ENCODE assay signal across 13 cellular contexts in genomic region chr3:9930804-9931418, GRCh38. TPM values are rescaled to one million over a fixed set of nuclear protein-coding genes. Genes with fewer than 3 reads are reported as not detected.
DNase-seq lines count a peak whose midpoint lies in the region; ATAC-seq, FAIRE-seq and TF ChIP-seq lines count a peak whose summit lies in the region.
"Had no signal": no experiment of that assay in that cellular context is flagged by ENCODE, and none has a peak within 500 bp of the region (broad histone marks: within the 10 kb centered on the region; RNA-seq: fewer than 3 reads in every experiment).

No MANE protein-coding gene starts in this region.

- H3K4me2 ChIP-seq in A549 (no peak overlapping the region), OCI-LY3 (ENCODE audit: low read length) (no peak overlapping the region)

- POLR2A ChIA-PET in A549 (lab: Yijun Ruan, JAX): interaction anchor here (0.7 kb wide), 1 partner anchor 176 kb away, joined by 3 read pairs; no protein-coding TSS in a partner anchor

- H3K27me3 ChIP-seq in OCI-LY3 (ENCODE audit: low read depth, low read length): peaks cover 3% of the 10 kb centered on the region; the same call in 1 of the 2 replicates

- H3K4me3 ChIP-seq in A549 (no peak overlapping the region), OCI-LY3 (ENCODE audit: low read length) (no peak overlapping the region), cardiac fibroblast (replicated peaks in 1 of 2; ENCODE audit: low read depth in 2 of 2, low read length in 2 of 2) (no peak overlapping the region)
- H3K4me3 ChIP-seq: HAP-1 had no signal

- 89% methylated on average over 4 of the region's 4 CpGs for WGBS in A549 (ENCODE audit: missing lambda C conversion rate)

- TF ChIP-seq RAD21 in A549 (conservative IDR thresholded peaks at IDR 0.05 in 1 of 2, IDR thresholded peaks at IDR 0.05 in 1 of 2): 0 out of 5 replicates have a peak, but pooled peaks have one; percentile 10 to 13

- H3K27ac ChIP-seq in A549 (no peak overlapping the region), OCI-LY3 (ENCODE audit: low read length) (no peak overlapping the region)

- FAIRE-seq in A549 (lab: Jason Lieb, UNC) (no peak), GM19239 (lab: Jason Lieb, UNC) (no peak)
- FAIRE-seq: RCC 7860 had no signal

- 0 out of 3 replicates have a peak, but pooled peaks cover 5% of the 10 kb centered on the region for H3K9me3 ChIP-seq in A549
- no peaks in the 10 kb centered on the region for H3K9me3 ChIP-seq in OCI-LY3 (ENCODE audit: insufficient read depth, low read length)
- H3K9me3 ChIP-seq: HAP-1 had no signal

- TF ChIP-seq EP300 in A549 (IDR thresholded peaks at IDR 0.05): no peak

- no peak for ATAC-seq in A549
- ATAC-seq in HG02885 (IDR thresholded peaks at IDR 0.05; ENCODE audit: poor library complexity, unreplicated experiment): no peak
- ATAC-seq in HG02798 (IDR thresholded peaks at IDR 0.05; ENCODE audit: poor library complexity, unreplicated experiment): no peak

- H3K79me2 ChIP-seq in OCI-LY3 (ENCODE audit: low read length): peaks cover 11% of the 10 kb centered on the region

- H2AFZ ChIP-seq in OCI-LY3 (ENCODE audit: low read depth, low read length): no peak overlapping the region

- TF ChIP-seq POLR2A in A549 (IDR thresholded peaks at IDR 0.05; ENCODE audit: low read length): no peak

- DNase-seq in A549 (ENCODE audit: low read depth in 1 of 2, low spot score in 1 of 2): no peak
- peak; percentile 20 for DNase-seq in GDM1 (lab: John Stamatoyannopoulos, UW)
- DNase-seq in cardiac fibroblast (ENCODE audit: low read depth in 2 of 2): peak; percentile 28 to 45
- DNase-seq in NCI-H345 treated with DMSO at 0.1 percent for 48 hours (lab: John Stamatoyannopoulos, UW; ENCODE audit: unreplicated experiment): no peak
- DNase-seq in GM19239 (ENCODE audit: insufficient read length, low spot score): no peak
- DNase-seq: activated CD8-positive, alpha-beta memory T cell treated with anti-CD3 and anti-CD28 coated beads for 24 hours; NCI-H1694; stimulated activated CD4-positive, alpha-beta T cell treated with anti-CD3 and anti-CD28 coated beads, Interleukin-2, amount 100 ng/mL, for 48 hours had no signal

- H4K20me1 ChIP-seq in OCI-LY3 (ENCODE audit: insufficient read depth, low read length): no peaks in the 10 kb centered on the region

- H3K9ac ChIP-seq in OCI-LY3 (ENCODE audit: low read length): no peak overlapping the region

- TF ChIP-seq CTCF in A549 (IDR thresholded peaks at IDR 0.05): no peak
- TF ChIP-seq CTCF in OCI-LY3 (IDR thresholded peaks at IDR 0.05; ENCODE audit: low read depth, low read length): peak; percentile 53
- peak; percentile 21 for TF ChIP-seq CTCF in cardiac fibroblast (IDR thresholded peaks at IDR 0.05; ENCODE audit: low read depth, low read length)

- peaks cover 17% of the 10 kb centered on the region for H3K4me1 ChIP-seq in A549
- H3K4me1 ChIP-seq in OCI-LY3 (ENCODE audit: low read length): peaks cover 12% of the 10 kb centered on the region

- CTCF ChIA-PET in A549 (lab: Yijun Ruan, JAX): interaction anchor here (0.6 to 8.6 kb wide), 13 partner anchors 10 to 808 kb away, joined by 3 to 146 read pairs (median 9); partner anchors contain the start of genes IL17RC, IL17RE and RPUSD3

- no peaks in the 10 kb centered on the region for H3K36me3 ChIP-seq in OCI-LY3 (replicated peaks; ENCODE audit: low read depth, low read length)
- H3K36me3 ChIP-seq: HAP-1 had no signal

TF ChIP-seq in A549, 52 proteins besides CTCF, POLR2A, EP300 and RAD21:
- TF ChIP-seq BCL3 (IDR thresholded peaks at IDR 0.05) (no peak), SREBF2 (IDR thresholded peaks at IDR 0.05) (no peak), EHF (CRISPR knock-in tag; IDR thresholded peaks at IDR 0.05) (no peak), RCOR1 (IDR thresholded peaks at IDR 0.05; ENCODE audit: low read depth, low read length) (no peak), FOXS1 (CRISPR knock-in tag; IDR thresholded peaks at IDR 0.05) (no peak), ZSCAN20 (CRISPR knock-in tag; IDR thresholded peaks at IDR 0.05) (no peak), HDAC2 (IDR thresholded peaks at IDR 0.05) (no peak), HMGXB4 (CRISPR knock-in tag; IDR thresholded peaks at IDR 0.05; ENCODE audit: borderline replicate concordance) (no peak), GATA3 (IDR thresholded peaks at IDR 0.05; ENCODE audit: borderline replicate concordance) (no peak), CBX2 (IDR thresholded peaks at IDR 0.05; ENCODE audit: borderline replicate concordance, low read depth) (no peak), KDM1A (IDR thresholded peaks at IDR 0.05; ENCODE audit: low read depth) (no peak)

RNA-seq across cellular contexts. Expression of gene CRELD1, which starts 2.7 kb away (rescaled TPM):
- polyA plus RNA-seq in A549 (2011; rRNA removed) (13.1 and 13.9 TPM in 2 replicates), A549 (2017; fragmentation: RNase III; extraction: RNeasy Plus Mini Kit Qiagen cat#74134 plus additional on column Dnase treatment) (9.8 to 13.6 TPM (median 11.1 TPM) in 3 replicates)
- 14.6 and 14.9 TPM in 2 replicates for polyA plus RNA-seq in A549 (2012; cell fraction: cytosol; rRNA removed)
- polyA plus RNA-seq in A549 (2012; cell fraction: nucleus; rRNA removed): 25.3 and 26.0 TPM in 2 replicates
- 6.2 and 9.1 TPM in 2 replicates for polyA minus RNA-seq in A549 (2011; rRNA and poly(A)+ RNA removed)

RNA-seq across cellular contexts. Expression of gene IL17RC, which starts 14.0 kb away (rescaled TPM):
- polyA plus RNA-seq in A549 (2011; rRNA removed): 7.7 and 12.2 TPM in 2 replicates
- polyA plus RNA-seq in A549 (2012; cell fraction: cytosol; rRNA removed): 12.1 and 17.1 TPM in 2 replicates
- 34.0 and 43.5 TPM in 2 replicates for polyA plus RNA-seq in A549 (2012; cell fraction: nucleus; rRNA removed)
- 9.1 to 9.8 TPM (median 9.4 TPM) in 3 replicates for polyA plus RNA-seq in A549 (2017; fragmentation: RNase III; extraction: RNeasy Plus Mini Kit Qiagen cat#74134 plus additional on column Dnase treatment)
- polyA minus RNA-seq in A549 (2011; rRNA and poly(A)+ RNA removed): 16.6 and 23.1 TPM in 2 replicates

RNA-seq across cellular contexts. Expression of gene PRRT3, which starts 21.3 kb away (rescaled TPM):
- polyA plus RNA-seq in A549 (2011; rRNA removed): 0.50 and 0.53 TPM in 2 replicates
- 1.1 and 1.4 TPM in 2 replicates for polyA plus RNA-seq in A549 (2012; cell fraction: cytosol; rRNA removed)
- polyA plus RNA-seq in A549 (2012; cell fraction: nucleus; rRNA removed): 1.6 and 2.1 TPM in 2 replicates
- polyA plus RNA-seq in A549 (2017; fragmentation: RNase III; extraction: RNeasy Plus Mini Kit Qiagen cat#74134 plus additional on column Dnase treatment): 1.1 to 1.3 TPM (median 1.1 TPM) in 3 replicates
- polyA minus RNA-seq in A549 (2011; rRNA and poly(A)+ RNA removed): 1.3 and 1.8 TPM in 2 replicates

RNA-seq across cellular contexts. Expression of gene IL17RE, which starts 28.3 kb away (rescaled TPM):
- polyA plus RNA-seq in A549 (2011; rRNA removed): 0.53 and 0.60 TPM in 2 replicates
- polyA plus RNA-seq in A549 (2012; cell fraction: cytosol; rRNA removed): 0.65 and 0.79 TPM in 2 replicates
- 3.4 and 3.7 TPM in 2 replicates for polyA plus RNA-seq in A549 (2012; cell fraction: nucleus; rRNA removed)
- 0.44 to 0.67 TPM (median 0.47 TPM) in 3 replicates for polyA plus RNA-seq in A549 (2017; fragmentation: RNase III; extraction: RNeasy Plus Mini Kit Qiagen cat#74134 plus additional on column Dnase treatment)
- 0.92 and 1.3 TPM in 2 replicates for polyA minus RNA-seq in A549 (2011; rRNA and poly(A)+ RNA removed)

RNA-seq across cellular contexts. Expression of gene JAGN1, which starts 40.5 kb away (rescaled TPM):
- polyA plus RNA-seq in A549 (2011; rRNA removed) (63.2 and 79.3 TPM in 2 replicates), A549 (2017; fragmentation: RNase III; extraction: RNeasy Plus Mini Kit Qiagen cat#74134 plus additional on column Dnase treatment) (48.6 to 53.7 TPM (median 49.6 TPM) in 3 replicates)
- polyA plus RNA-seq in A549 (2012; cell fraction: cytosol; rRNA removed): 54.9 and 75.5 TPM in 2 replicates
- 28.0 and 40.6 TPM in 2 replicates for polyA plus RNA-seq in A549 (2012; cell fraction: nucleus; rRNA removed)
- polyA minus RNA-seq in A549 (2011; rRNA and poly(A)+ RNA removed): 51.1 and 62.9 TPM in 2 replicates

Comparison
In these comparisons a context has a peak if more than half of its experiments do, and no peak if none do; other contexts are left out.
1. DNase-seq: peak in GDM1 (single experiment) and cardiac fibroblast (2 of 2); none in A549 (0 of 2), NCI-H345 treated with DMSO at 0.1 percent for 48 hours (single experiment) and GM19239 (single experiment).